8 cellular contexts compared by ENCODE assay signal in the genomic region with DNA sequence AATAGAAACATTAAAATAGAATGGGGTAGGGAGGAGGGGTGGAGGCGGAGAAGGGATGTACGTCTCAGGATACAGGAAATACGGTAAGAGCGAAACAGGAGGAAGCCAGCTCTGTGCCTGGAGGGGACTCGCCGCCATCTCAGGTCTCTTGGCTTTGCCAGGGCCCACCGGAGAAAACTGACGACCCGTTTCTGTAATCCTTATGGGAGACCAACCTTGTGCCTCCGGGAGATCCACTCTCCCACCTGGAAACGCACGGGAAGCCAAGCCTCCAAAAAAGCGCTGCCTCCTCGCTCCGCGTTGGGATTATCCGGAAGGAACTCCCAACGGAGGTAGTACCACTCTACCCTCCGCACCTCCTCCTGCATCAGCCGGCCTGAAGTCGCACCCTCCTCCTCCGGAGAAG. TPM values are rescaled to one million over a fixed set of nuclear protein-coding genes. Genes with fewer than 3 reads are reported as not detected.
DNase-seq lines count a peak whose midpoint lies in the region; ATAC-seq and TF ChIP-seq lines count a peak whose summit lies in the region.

A gene with protein sequence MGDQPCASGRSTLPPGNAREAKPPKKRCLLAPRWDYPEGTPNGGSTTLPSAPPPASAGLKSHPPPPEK (plus strand): TSS at position 92 of the 406 bp plus-strand sequence. CDS start 111 bp downstream, at position 203.

- H3K27ac Mint-ChIP-seq in brain = peak within 1 kb of the TSS; percentile 85 to 98 (median 97)

- H3K36me3 ChIP-seq in Karpas-422 (ENCODE audit: insufficient read depth, low read length) = no peaks in the 10 kb centered on the region
- no peaks in the 10 kb centered on the region for H3K36me3 ChIP-seq in iPS DF 6.9 (ENCODE audit: control insufficient read depth, insufficient read depth, low read length)

- H3K79me2 ChIP-seq in Karpas-422 (ENCODE audit: low read length) = peaks cover 38% of the 10 kb centered on the region

- peak within 1 kb of the TSS; percentile 70 for H3K4me3 ChIP-seq in Karpas-422 (ENCODE audit: low read length)
- H3K4me3 ChIP-seq in iPS DF 6.9 (ENCODE audit: low read length) = peak within 1 kb of the TSS; percentile 64; the same call in 1 of the 2 replicates
- H3K4me3 ChIP-seq in retinal pigment epithelial cell (ENCODE audit: low read length) = peak within 1 kb of the TSS; percentile 78

- H3K27me3 Mint-ChIP-seq in brain = no peaks in the 10 kb centered on the region

- H3K4me1 Mint-ChIP-seq in brain = peaks cover 24% of the 10 kb centered on the region

- H3K27ac ChIP-seq in Karpas-422 (ENCODE audit: low read length) (peak within 1 kb of the TSS; percentile 49), iPS DF 6.9 (ENCODE audit: low read length) (no peak within 1 kb of the TSS)

- no peaks in the 10 kb centered on the region for H3K9me3 ChIP-seq in Karpas-422 (ENCODE audit: low read length)
- H3K9me3 ChIP-seq in iPS DF 6.9 (ENCODE audit: control insufficient read depth, insufficient read depth, low read length) = no peaks in the 10 kb centered on the region

- peak; percentile 63 for DNase-seq in ELR (ENCODE audit: low read depth)
- peak; percentile 76 for DNase-seq in Karpas-422
- DNase-seq in SW 1271 (lab: John Stamatoyannopoulos, UW) = peak; percentile 1 to 30
- DNase-seq in iPS DF 6.9 (ENCODE audit: low read depth, low spot score) = no peak
- DNase-seq in retinal pigment epithelial cell (ENCODE audit: low read depth) = no peak
- DNase-seq in middle frontal gyrus (ENCODE audit: extremely low spot score, low spot score) = no peak

- peak within 1 kb of the TSS; percentile 69 for H3K9ac ChIP-seq in Karpas-422 (ENCODE audit: low read length)

- no peaks in the 10 kb centered on the region for H3K9me2 ChIP-seq in Karpas-422 (replicated peaks; ENCODE audit: insufficient read depth, low read length)

- H4K20me1 ChIP-seq in Karpas-422 (ENCODE audit: insufficient read depth, low read depth, low read length) = no peaks in the 10 kb centered on the region

- peak within 1 kb of the TSS; percentile 92 to 99 (median 96) for H3K4me3 Mint-ChIP-seq in brain

- peak within 1 kb of the TSS; percentile 81; the same call in 1 of the 2 replicates for H2AFZ ChIP-seq in Karpas-422 (ENCODE audit: low read length)

- H3K27me3 ChIP-seq in Karpas-422 (ENCODE audit: low read length) (no peaks in the 10 kb centered on the region), iPS DF 6.9 (ENCODE audit: control insufficient read depth, insufficient read depth, low read length) (no peaks in the 10 kb centered on the region)

- no peaks in the 10 kb centered on the region for H3K36me3 Mint-ChIP-seq in brain

- no peak for TF ChIP-seq CTCF in brain (conservative IDR thresholded peaks at IDR 0.05)
- no peak for TF ChIP-seq CTCF in retinal pigment epithelial cell (conservative IDR thresholded peaks at IDR 0.05; ENCODE audit: low read depth, low read length)

- ATAC-seq in GM21717 (IDR thresholded peaks at IDR 0.05; ENCODE audit: unreplicated experiment) = peak; percentile 59

- WGBS in iPS DF 6.9 (ENCODE audit: insufficient coverage, insufficient read length) = no CpG with 5 or more reads among the region's 22 CpGs

- peaks cover 26% of the 10 kb centered on the region for H3K4me1 ChIP-seq in Karpas-422 (ENCODE audit: low read length)
- no peaks in the 10 kb centered on the region for H3K4me1 ChIP-seq in iPS DF 6.9 (ENCODE audit: control insufficient read depth, insufficient read depth, low read length)

- H3K4me2 ChIP-seq in Karpas-422 (ENCODE audit: low read depth, low read length, poor library complexity, severe bottlenecking) = peak within 1 kb of the TSS; percentile 72

- peaks cover 0 to 2% (median 0%) of the 10 kb centered on the region in 5 experiments for H3K9me3 Mint-ChIP-seq in brain

RNA-seq across cellular contexts. Expression of the gene that starts here (rescaled TPM):
- 4.9 and 20.5 TPM in 2 replicates for total RNA-seq in Karpas-422 (2014; rRNA removed; shearing (Covaris generic); ENCODE audit: low replicate concordance)
- polyA plus RNA-seq in brain (ENCODE audit: insufficient read depth, low read depth, low replicate concordance) = 30.4 TPM

Comparison
In these comparisons a context has a peak if more than half of its experiments do, and no peak if none do; other contexts are left out.
1. DNase-seq: peak in ELR (single experiment), Karpas-422 (single experiment) and SW 1271 (2 of 2); none in iPS DF 6.9 (single experiment), retinal pigment epithelial cell (single experiment) and middle frontal gyrus (single experiment).
2. Peak in every context shown above with its lines, with median percentiles within 50 percentile points of each other: H3K4me3 ChIP-seq.